In the genomic region with DNA sequence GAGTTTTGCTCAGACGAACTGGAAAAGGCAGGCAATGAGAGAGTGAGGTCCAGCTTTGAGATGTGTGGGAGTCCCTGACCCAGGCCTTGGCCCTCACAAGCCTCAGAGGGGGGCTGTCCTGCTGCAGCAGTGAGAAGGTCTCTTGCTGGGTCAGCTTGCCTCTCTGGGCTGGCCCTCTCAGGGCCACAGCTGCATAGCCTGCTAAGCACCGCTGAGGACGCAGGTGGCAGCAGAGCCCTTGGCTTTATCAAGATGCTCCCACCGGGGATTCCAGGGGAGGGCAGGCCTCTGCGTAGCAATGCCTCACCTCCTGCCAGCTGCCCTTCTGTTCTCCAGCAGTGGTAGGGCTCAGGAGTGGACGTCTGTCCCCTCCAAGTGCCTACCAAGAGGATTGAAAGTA, we compare ENCODE assay signal across 14 cellular contexts.
DNase-seq lines count a peak whose midpoint lies in the region; ATAC-seq and TF ChIP-seq lines count a peak whose summit lies in the region.
"Had no signal": no experiment of that assay in that cellular context is flagged by ENCODE, and none has a peak within 500 bp of the region (broad histone marks: within the 10 kb centered on the region; RNA-seq: fewer than 3 reads in every experiment).

No MANE protein-coding gene starts in this region.

- no peaks in the 10 kb centered on the region for H3K9me3 Mint-ChIP-seq in GM23338
- H3K9me3 Mint-ChIP-seq: activated naive CD4-positive, alpha-beta T cell treated with anti-CD3 and anti-CD28 coated beads, Interleukin-2, amount 50 U/mL, for 72 hours had no signal

- TF ChIP-seq POLR2A in heart left ventricle (IDR thresholded peaks at IDR 0.05), result no peak

- H3K4me3 ChIP-seq in GM23338 (no peak overlapping the region), heart left ventricle (no peak overlapping the region), PC-9 (no peak overlapping the region), mucosa of descending colon (no peak overlapping the region)
- H3K4me3 ChIP-seq: skin epidermis, upper lobe of left lung had no signal

- H3K79me2 ChIP-seq in GM23338 (replicated peaks; ENCODE audit: insufficient read depth) (no peaks in the 10 kb centered on the region), PC-9 (ENCODE audit: low read depth) (no peaks in the 10 kb centered on the region)

- no TSS peak for BruUV-seq in PC-9 (replicated peaks; lab: Mats Ljungman, UMichigan)

- DNase-seq in GM23338 (ENCODE audit: low spot score), result peak; percentile 92
- DNase-seq in OCI-M1 (lab: John Stamatoyannopoulos, UW), result peak; percentile 3
- DNase-seq in heart left ventricle, result peak; percentile 29 to 76 (median 67)
- peak; percentile 42 to 96 (median 70) for DNase-seq in posterior cingulate gyrus
- no peak for DNase-seq in PC-9
- DNase-seq in mucosa of descending colon, result no peak
- DNase-seq in NCI-H128 (lab: John Stamatoyannopoulos, UW; ENCODE audit: unreplicated experiment), result no peak
- DNase-seq: foreskin fibroblast, Kasumi-1, T-helper 9 cell had no signal

- H3K27me3 ChIP-seq in GM23338 (ENCODE audit: insufficient read depth), result no peaks in the 10 kb centered on the region
- no peaks in the 10 kb centered on the region for H3K27me3 ChIP-seq in heart left ventricle
- H3K27me3 ChIP-seq in PC-9 (ENCODE audit: insufficient read depth, low read depth), result no peaks in the 10 kb centered on the region
- H3K27me3 ChIP-seq: upper lobe of left lung had no signal

- no peak overlapping the region for H3K27ac Mint-ChIP-seq in GM23338

- H2AFZ ChIP-seq in GM23338, result no peak overlapping the region
- no peak overlapping the region for H2AFZ ChIP-seq in PC-9

- H3K9me3 ChIP-seq in heart left ventricle (no peaks in the 10 kb centered on the region), PC-9 (ENCODE audit: insufficient read depth, low read depth) (no peaks in the 10 kb centered on the region), mucosa of descending colon (no peaks in the 10 kb centered on the region)
- H3K9me3 ChIP-seq: upper lobe of left lung had no signal

- whole genome bisulfite sequencing in heart left ventricle, 4 donors, result 23 to 57% (median 26%) methylated on average over 1 to 6 of the region's 6 CpGs

- intact Hi-C loops in heart left ventricle (cut with DNase I) (loop anchor here in 5 of 10 donors (2.0 to 5.0 kb wide), 4 partner anchors 39 to 169 kb away; no protein-coding TSS in a partner anchor), posterior cingulate gyrus (cut with DNase I) (no loop called here), PC-9 (cut with micrococcal nuclease; ENCODE audit: unreplicated experiment) (no loop called here), mucosa of descending colon (cut with DNase I, micrococcal nuclease) (no loop called here)

- H3K9me2 ChIP-seq in GM23338 (ENCODE audit: insufficient read depth), result no peaks in the 10 kb centered on the region
- H3K9me2 ChIP-seq in PC-9 (ENCODE audit: insufficient read depth), result no peaks in the 10 kb centered on the region

- H3K27me3 Mint-ChIP-seq in GM23338 (ENCODE audit: insufficient read depth, low read depth, poor library complexity), result no peaks in the 10 kb centered on the region

- ATAC-seq in GM23338, result peak; percentile 100
- ATAC-seq in heart left ventricle, result peak; percentile 55 to 81 (median 74)
- no peak for ATAC-seq in GM21786 (IDR thresholded peaks at IDR 0.05; ENCODE audit: unreplicated experiment)
- ATAC-seq in mucosa of descending colon, result no peak
- ATAC-seq: activated naive CD4-positive, alpha-beta T cell treated with anti-CD3 and anti-CD28 coated beads, Interleukin-2, amount 50 U/mL, for 72 hours had no signal

- H3K27ac ChIP-seq in GM23338 (ENCODE audit: low read depth) (0 out of 2 replicates have a peak overlapping the region, but pooled peaks have one; percentile 60), heart left ventricle (peak overlapping the region in 9 of 12 donors; percentile 16 to 77 (median 46)), PC-9 (no peak overlapping the region)
- H3K27ac ChIP-seq: skin epidermis had no signal

- peak; percentile 64 to 88 for TF ChIP-seq CTCF in GM23338 (conservative IDR thresholded peaks at IDR 0.05; ENCODE audit: low read depth in 2 of 2)
- peak in 10 of 12 donors; percentile 10 to 48 (median 26) for TF ChIP-seq CTCF in heart left ventricle (IDR thresholded peaks at IDR 0.05)
- TF ChIP-seq CTCF in PC-9 (conservative IDR thresholded peaks at IDR 0.05), result no peak
- no peak for TF ChIP-seq CTCF in mucosa of descending colon (IDR thresholded peaks at IDR 0.05)

- H3K4me1 Mint-ChIP-seq in GM23338, result peaks cover 4% of the 10 kb centered on the region; the same call in 2 of the 3 replicates

- H3K4me1 ChIP-seq in GM23338 (ENCODE audit: insufficient read depth) (no peaks in the 10 kb centered on the region), heart left ventricle (peaks cover 0 to 40% (median 14%) of the 10 kb centered on the region in 12 donors), PC-9 (replicated peaks; ENCODE audit: insufficient read depth) (no peaks in the 10 kb centered on the region), mucosa of descending colon (ENCODE audit: low read depth) (no peaks in the 10 kb centered on the region)

- H3K4me2 ChIP-seq in GM23338 (no peak overlapping the region), PC-9 (no peak overlapping the region)

- CTCF ChIA-PET in PC-9 (lab: Charles Lee), result no interaction called here

- H4K20me1 ChIP-seq in GM23338 (replicated peaks; ENCODE audit: insufficient read depth) (no peaks in the 10 kb centered on the region; the same call in 1 of the 2 replicates), PC-9 (ENCODE audit: insufficient read depth) (no peaks in the 10 kb centered on the region)

- H3K4me3 Mint-ChIP-seq in GM23338, result no peak overlapping the region

- H3K36me3 ChIP-seq in GM23338 (ENCODE audit: insufficient read depth) (peaks cover 5% of the 10 kb centered on the region; the same call in 1 of the 2 replicates), heart left ventricle (peaks cover 0 to 6% (median 0%) of the 10 kb centered on the region in 9 donors), PC-9 (ENCODE audit: low read depth) (no peaks in the 10 kb centered on the region), mucosa of descending colon (ENCODE audit: low read depth) (no peaks in the 10 kb centered on the region)
- H3K36me3 ChIP-seq: upper lobe of left lung had no signal

- POLR2A ChIA-PET in PC-9 (lab: Charles Lee; ENCODE audit: unreplicated experiment), result no interaction called here

- H3F3A ChIP-seq in GM23338 (replicated peaks; ENCODE audit: low read depth) (no peaks in the 10 kb centered on the region), PC-9 (ENCODE audit: insufficient read depth, low read depth) (no peaks in the 10 kb centered on the region)

- H3K36me3 Mint-ChIP-seq in GM23338 (ENCODE audit: low read depth), result peaks cover 10% of the 10 kb centered on the region
- H3K36me3 Mint-ChIP-seq: activated naive CD4-positive, alpha-beta T cell treated with anti-CD3 and anti-CD28 coated beads, Interleukin-2, amount 50 U/mL, for 72 hours had no signal

TF ChIP-seq in GM23338, 12 proteins besides CTCF, POLR2A, EP300 and RAD21:
- 0 out of 2 replicates have a peak, but pooled peaks have one; percentile 24 for TF ChIP-seq CREB1 (CRISPR knock-in tag; IDR thresholded peaks at IDR 0.05; ENCODE audit: low read depth)
- TF ChIP-seq POLR2AphosphoS5 (IDR thresholded peaks at IDR 0.05; ENCODE audit: low read depth), result no peak
- TF ChIP-seq ZNF331 (CRISPR knock-in tag; IDR thresholded peaks at IDR 0.05; ENCODE audit: low read depth), result no peak

Comparison
In these comparisons a context has a peak if more than half of its experiments do, and no peak if none do; other contexts are left out.
1. ATAC-seq: peak in GM23338 (single experiment) and heart left ventricle (4 of 4); none in GM21786 (single experiment) and mucosa of descending colon (single experiment).
2. DNase-seq: peak in GM23338 (single experiment), OCI-M1 (single experiment), heart left ventricle (5 of 5) and posterior cingulate gyrus (10 of 10); none in PC-9 (0 of 2), mucosa of descending colon (0 of 3) and NCI-H128 (single experiment).
3. CTCF ChIP-seq: peak in GM23338 (2 of 2) and heart left ventricle (10 of 12); none in PC-9 (single experiment) and mucosa of descending colon (single experiment).